20 cellular contexts compared by ENCODE assay signal in genomic region chr11:12416552-12416951, GRCh38. TPM values are rescaled to one million over a fixed set of nuclear protein-coding genes. Genes with fewer than 3 reads are reported as not detected.
"Had no signal": no experiment of that assay in that cellular context is flagged by ENCODE, and none has a peak within 500 bp of the region (broad histone marks: within the 10 kb centered on the region; RNA-seq: fewer than 3 reads in every experiment).

No MANE protein-coding gene starts in this region.

- ATAC-seq: activated CD4-positive, alpha-beta T cell treated with anti-CD3 and anti-CD28 coated beads for 36 hours; activated CD8-positive, alpha-beta memory T cell treated with anti-CD3 and anti-CD28 coated beads, Interleukin-2, amount 10 ng/mL, durations not matched to agents 7 days and 5 days; foreskin keratinocyte; left ventricle myocardium superior; sciatic nerve; stimulated activated effector memory CD8-positive, alpha-beta T cell treated with anti-CD3 and anti-CD28 coated beads, Interleukin-12 subunit alpha, Interleukin-12 subunit beta, amount 100 ng/mL, for 72 hours had no signal

- H3K27me3 Mint-ChIP-seq: activated CD4-positive, alpha-beta memory T cell treated with anti-CD3 and anti-CD28 coated beads for 36 hours had no signal

- H3K9me3 ChIP-seq: adrenal gland, tibial nerve had no signal

- H3K27ac ChIP-seq: adrenal gland, coronary artery, foreskin keratinocyte, ovary had no signal

- H3K4me3 ChIP-seq: adrenal gland, coronary artery, ovary, tibial nerve had no signal

- H3K27ac Mint-ChIP-seq: activated CD4-positive, alpha-beta memory T cell treated with anti-CD3 and anti-CD28 coated beads for 36 hours; activated CD4-positive, alpha-beta T cell treated with anti-CD3 and anti-CD28 coated beads for 36 hours; activated CD8-positive, alpha-beta memory T cell treated with anti-CD3 and anti-CD28 coated beads, Interleukin-2, amount 10 ng/mL, durations not matched to agents 7 days and 5 days; activated T-cell treated with anti-CD3 and anti-CD28 coated beads, Interleukin-2, amount 50 U/mL, for 24 hours; stimulated activated effector memory CD8-positive, alpha-beta T cell treated with anti-CD3 and anti-CD28 coated beads, Interleukin-12 subunit alpha, Interleukin-12 subunit beta, amount 100 ng/mL, for 72 hours; T-helper 1 cell treated with Interleukin-12 subunit alpha and Interleukin-12 subunit beta and Interleukin-4 antibody, amounts not matched to agents 30 μg/mL and 1 μg/mL, for 36 hours had no signal

- H3K4me1 Mint-ChIP-seq: activated CD4-positive, alpha-beta T cell treated with anti-CD3 and anti-CD28 coated beads for 36 hours; activated CD8-positive, alpha-beta memory T cell treated with anti-CD3 and anti-CD28 coated beads, Interleukin-2, amount 10 ng/mL, durations not matched to agents 7 days and 5 days; stimulated activated effector memory CD8-positive, alpha-beta T cell treated with anti-CD3 and anti-CD28 coated beads, Interleukin-12 subunit alpha, Interleukin-12 subunit beta, amount 100 ng/mL, for 72 hours had no signal

- H3K36me3 ChIP-seq: adrenal gland, ovary, tibial nerve had no signal

- H3K4me3 Mint-ChIP-seq: activated CD4-positive, alpha-beta memory T cell treated with anti-CD3 and anti-CD28 coated beads for 36 hours; activated CD4-positive, alpha-beta T cell treated with anti-CD3 and anti-CD28 coated beads for 36 hours; activated CD8-positive, alpha-beta memory T cell treated with anti-CD3 and anti-CD28 coated beads, Interleukin-2, amount 10 ng/mL, durations not matched to agents 7 days and 5 days; activated T-cell treated with anti-CD3 and anti-CD28 coated beads, Interleukin-2, amount 50 U/mL, for 24 hours; neural crest cell; stimulated activated effector memory CD8-positive, alpha-beta T cell treated with anti-CD3 and anti-CD28 coated beads, Interleukin-12 subunit alpha, Interleukin-12 subunit beta, amount 100 ng/mL, for 72 hours; T-helper 1 cell treated with Interleukin-12 subunit alpha and Interleukin-12 subunit beta and Interleukin-4 antibody, amounts not matched to agents 30 μg/mL and 1 μg/mL, for 36 hours had no signal

- H3K9me3 Mint-ChIP-seq: activated CD4-positive, alpha-beta memory T cell treated with anti-CD3 and anti-CD28 coated beads for 36 hours; activated T-cell treated with anti-CD3 and anti-CD28 coated beads, Interleukin-2, amount 50 U/mL, for 24 hours; neural crest cell; stimulated activated effector memory CD8-positive, alpha-beta T cell treated with anti-CD3 and anti-CD28 coated beads, Interleukin-12 subunit alpha, Interleukin-12 subunit beta, amount 100 ng/mL, for 72 hours; T-helper 1 cell treated with Interleukin-12 subunit alpha and Interleukin-12 subunit beta and Interleukin-4 antibody, amounts not matched to agents 30 μg/mL and 1 μg/mL, for 36 hours had no signal

- H3K36me3 Mint-ChIP-seq: activated CD4-positive, alpha-beta memory T cell treated with anti-CD3 and anti-CD28 coated beads for 36 hours; activated CD8-positive, alpha-beta memory T cell treated with anti-CD3 and anti-CD28 coated beads, Interleukin-2, amount 10 ng/mL, durations not matched to agents 7 days and 5 days; stimulated activated effector memory CD8-positive, alpha-beta T cell treated with anti-CD3 and anti-CD28 coated beads, Interleukin-12 subunit alpha, Interleukin-12 subunit beta, amount 100 ng/mL, for 72 hours had no signal

- DNase-seq: activated CD4-positive, alpha-beta memory T cell treated with anti-CD3 and anti-CD28 coated beads for 36 hours; activated CD4-positive, alpha-beta T cell treated with anti-CD3 and anti-CD28 coated beads for 36 hours; activated CD8-positive, alpha-beta memory T cell treated with anti-CD3 and anti-CD28 coated beads, Interleukin-2, amount 10 ng/mL, durations not matched to agents 7 days and 5 days; activated effector memory CD4-positive, alpha-beta T cell treated with Interleukin-2 at 50 U/mL for 16 hours; activated naive CD4-positive, alpha-beta T cell treated with anti-CD3 and anti-CD28 coated beads, Interleukin-2, amount 50 U/mL, for 16 hours; activated T-cell treated with anti-CD3 and anti-CD28 coated beads, Interleukin-2, amount 50 U/mL, for 24 hours; adrenal gland; foreskin keratinocyte; kidney glomerular epithelial cell; left ventricle myocardium superior; mesenchymal stem cell; ovary; stimulated activated CD4-positive, alpha-beta T cell treated with anti-CD3 and anti-CD28 coated beads, Interleukin-12 subunit alpha, Interleukin-12 subunit beta, amount 100 ng/mL, for 4 hours; stimulated activated CD4-positive, alpha-beta T cell treated with anti-CD3 and anti-CD28 coated beads, Interleukin-2, amount 100 ng/mL, for 24 hours had no signal

- H3K27me3 ChIP-seq: adrenal gland, foreskin keratinocyte, ovary, tibial nerve had no signal

RNA-seq across cellular contexts. Expression of gene PARVA, which starts 39.2 kb away (rescaled TPM):
- total RNA-seq: activated CD8-positive, alpha-beta memory T cell treated with anti-CD3 and anti-CD28 coated beads, Interleukin-2, amount 10 ng/mL, durations not matched to agents 7 days and 5 days had no signal
